ENCODE assay signal across 10 cellular contexts in genomic region chr9:127963359-127964064, GRCh38. TPM values are rescaled to one million over a fixed set of nuclear protein-coding genes. Genes with fewer than 3 reads are reported as not detected.
A peak's percentile ranks its signal among the peaks of the same experiment; 100 is the strongest.
DNase-seq lines count a peak whose midpoint lies in the region; ATAC-seq, FAIRE-seq and TF ChIP-seq lines count a peak whose summit lies in the region.
"Had no signal": no experiment of that assay in that cellular context is flagged by ENCODE, and none has a peak within 500 bp of the region (broad histone marks: within the 10 kb centered on the region; RNA-seq: fewer than 3 reads in every experiment).

No MANE protein-coding gene starts in this region.

- no peak overlapping the region for H3K4me3 ChIP-seq in K562
- H3K4me3 ChIP-seq in aorta (ENCODE audit: low read length in 2 of 2) = no peak overlapping the region

- no peak overlapping the region for H2AFZ ChIP-seq in K562 (ENCODE audit: low read depth, low read length)

- H3K4me1 Mint-ChIP-seq in nephron = peaks cover 72% of the 10 kb centered on the region
- peaks cover 8 to 12% of the 10 kb centered on the region in 2 donors for H3K4me1 Mint-ChIP-seq in natural killer cell treated with Interleukin-12 subunit alpha and Interleukin-12 subunit beta and Interleukin-15 and Interleukin-18, amount 100 ng/mL, for 72 hours (ENCODE audit: low read depth in 2 of 2)

- DNase-seq in stimulated activated CD4-positive, alpha-beta T cell treated with anti-CD3 and anti-CD28 coated beads, Interleukin-4, amount 100 ng/mL, for 1 hour = peak; percentile 40
- DNase-seq in stimulated activated CD4-positive, alpha-beta T cell treated with anti-CD3 and anti-CD28 coated beads, Interleukin-1b, Interleukin-23, amount 100 ng/mL, for 48 hours = no peak
- DNase-seq in K562 (ENCODE audit: extremely low read depth in 1 of 4, low spot score in 3 of 4) (no peak), aorta (no peak), NCI-H1105 treated with DMSO at 0.1 percent for 48 hours (lab: John Stamatoyannopoulos, UW) (no peak)
- no peak for DNase-seq in natural killer cell treated with Interleukin-12 subunit alpha and Interleukin-12 subunit beta and Interleukin-15 and Interleukin-18, amount 100 ng/mL, for 72 hours (ENCODE audit: low spot score)
- DNase-seq: activated CD4-positive, alpha-beta T cell treated with anti-CD3 and anti-CD28 coated beads for 48 hours; DMS 273 treated with DMSO at 0.1 percent for 48 hours had no signal

- peaks cover 4% of the 10 kb centered on the region; the same call in 1 of the 2 replicates for H4K20me1 ChIP-seq in K562 (replicated peaks; ENCODE audit: control insufficient read depth, insufficient read depth, low read length)

- H3K4me1 ChIP-seq in K562 (replicated peaks in 1 of 2; ENCODE audit: control insufficient read depth in 2 of 2, insufficient read depth in 2 of 2, low read length in 2 of 2) (peaks cover 42 to 70% of the 10 kb centered on the region in 2 experiments), aorta (ENCODE audit: control insufficient read depth in 1 of 2, insufficient read depth in 2 of 2, low read length in 2 of 2) (peaks cover 0 to 4% of the 10 kb centered on the region in 2 donors)

- H3K27ac ChIP-seq in K562 (ENCODE audit: extremely low read depth, low read depth, low read length) (no peak overlapping the region), aorta (ENCODE audit: low read depth in 1 of 2, low read length in 2 of 2) (peak overlapping the region in 1 of 2 donors; percentile 53)

- no peaks in the 10 kb centered on the region for H3K27me3 Mint-ChIP-seq in nephron (ENCODE audit: low read depth)
- H3K27me3 Mint-ChIP-seq in natural killer cell treated with Interleukin-12 subunit alpha and Interleukin-12 subunit beta and Interleukin-15 and Interleukin-18, amount 100 ng/mL, for 72 hours = no peaks in the 10 kb centered on the region

- no peak overlapping the region for H3K4me2 ChIP-seq in K562 (ENCODE audit: insufficient read depth, low read length)

- peak overlapping the region in 1 of 3 experiments; percentile 25 for H3K4me3 Mint-ChIP-seq in nephron
- no peak overlapping the region for H3K4me3 Mint-ChIP-seq in natural killer cell treated with Interleukin-12 subunit alpha and Interleukin-12 subunit beta and Interleukin-15 and Interleukin-18, amount 100 ng/mL, for 72 hours

- no peak for TF ChIP-seq CTCF in K562 (IDR thresholded peaks at IDR 0.05 in 2 of 3, conservative IDR thresholded peaks at IDR 0.05 in 1 of 3; ENCODE audit: insufficient read depth in 2 of 3, low read depth in 1 of 3, low read length in 3 of 3)
- no peak for TF ChIP-seq CTCF in nephron (IDR thresholded peaks at IDR 0.05; ENCODE audit: unreplicated experiment in 3 of 3)

- H3K27me3 ChIP-seq in K562 (ENCODE audit: control insufficient read depth in 2 of 2, insufficient read depth in 2 of 2, low read length in 2 of 2) (no peaks in the 10 kb centered on the region), aorta (ENCODE audit: control insufficient read depth in 1 of 2, insufficient read depth in 2 of 2, low read length in 1 of 2) (no peaks in the 10 kb centered on the region)

- CTCF ChIA-PET in K562 (lab: Yijun Ruan, JAX; ENCODE audit: low intra/inter-chr PET ratio) = no interaction called here

- no peak for TF ChIP-seq EP300 in K562 (IDR thresholded peaks at IDR 0.05; ENCODE audit: low read length)

- H3K9ac ChIP-seq in K562 (ENCODE audit: insufficient read depth in 1 of 2, low read depth in 2 of 2, low read length in 2 of 2) = peak overlapping the region in 1 of 2 experiments; percentile 48; a peak in 2 of 4 replicates

- WGBS in K562 (ENCODE audit: insufficient coverage, low coverage, missing lambda C conversion rate) = 72% methylated on average over 11 of the region's 19 CpGs
- 35 to 47% methylated on average over 19 of the region's 19 CpGs for WGBS in aorta, 2 donors

- no TSS peak for BruUV-seq in K562 (replicated peaks; lab: Mats Ljungman, UMichigan)

- intact Hi-C loops in K562 (cut with micrococcal nuclease) (no loop called here), aorta (cut with DNase I) (loop anchor here in 1 of 2 donors (2.0 kb wide), 1 partner anchor 17 kb away; the partner anchor contains the start of gene EEIG1)

- peak overlapping the region; percentile 61 to 94 (median 91) for H3K27ac Mint-ChIP-seq in nephron
- no peak overlapping the region for H3K27ac Mint-ChIP-seq in natural killer cell treated with Interleukin-12 subunit alpha and Interleukin-12 subunit beta and Interleukin-15 and Interleukin-18, amount 100 ng/mL, for 72 hours

- H3K9me3 ChIP-seq in K562 (replicated peaks; ENCODE audit: control insufficient read depth, insufficient read depth, low read depth, low read length) (no peaks in the 10 kb centered on the region), aorta (ENCODE audit: control insufficient read depth, low read length) (no peaks in the 10 kb centered on the region)

- H3K36me3 Mint-ChIP-seq in nephron (ENCODE audit: low read depth) = peaks cover 7% of the 10 kb centered on the region
- no peaks in the 10 kb centered on the region for H3K36me3 Mint-ChIP-seq in natural killer cell treated with Interleukin-12 subunit alpha and Interleukin-12 subunit beta and Interleukin-15 and Interleukin-18, amount 100 ng/mL, for 72 hours

- ATAC-seq in K562 = no peak
- ATAC-seq in aorta (ENCODE audit: low FRiP score) = peak; percentile 8
- no peak for ATAC-seq in natural killer cell treated with Interleukin-12 subunit alpha and Interleukin-12 subunit beta and Interleukin-15 and Interleukin-18, amount 100 ng/mL, for 72 hours
- no peak for ATAC-seq in HG02840 (IDR thresholded peaks at IDR 0.05; ENCODE audit: low FRiP score, unreplicated experiment)

- no peaks in the 10 kb centered on the region for H3K9me1 ChIP-seq in K562 (ENCODE audit: control insufficient read depth, insufficient read depth, low read length)

- no peak for TF ChIP-seq POLR2A in K562 (conservative IDR thresholded peaks at IDR 0.05)

- peaks cover 70% of the 10 kb centered on the region for H3K79me2 ChIP-seq in K562 (ENCODE audit: control insufficient read depth, insufficient read depth, low read length)

- no peak for TF ChIP-seq RAD21 in K562 (CRISPR knock-in tag; conservative IDR thresholded peaks at IDR 0.05 in 1 of 2, IDR thresholded peaks at IDR 0.05 in 1 of 2)

- FAIRE-seq in K562 (lab: Jason Lieb, UNC) = no peak

- POLR2A ChIA-PET in K562 (lab: Yijun Ruan, JAX) = interaction anchor here (0.6 to 3.6 kb wide), 4 partner anchors 9 to 138 kb away, joined by 3 to 18 read pairs (median 3); no protein-coding TSS in a partner anchor

- H3K36me3 ChIP-seq in K562 (ENCODE audit: control insufficient read depth, insufficient read depth, low read length) = no peaks in the 10 kb centered on the region
- no peaks in the 10 kb centered on the region for H3K36me3 ChIP-seq in aorta (ENCODE audit: control insufficient read depth in 1 of 2, insufficient read depth in 2 of 2, low read length in 1 of 2)

- H3K9me3 Mint-ChIP-seq in nephron = no peaks in the 10 kb centered on the region
- H3K9me3 Mint-ChIP-seq in natural killer cell treated with Interleukin-12 subunit alpha and Interleukin-12 subunit beta and Interleukin-15 and Interleukin-18, amount 100 ng/mL, for 72 hours = no peaks in the 10 kb centered on the region

- in situ Hi-C loops in K562 (cut with MboI) = loop anchor here (10.0 kb wide), 1 partner anchor 71 kb away; no protein-coding TSS in a partner anchor

RNA-seq across cellular contexts. Expression of gene EEIG1, which starts 17.3 kb away (rescaled TPM):
- 18.1 and 34.4 TPM in 2 replicates for total RNA-seq in K562 (2011; cell fraction: chromatin; rRNA removed; ENCODE audit: low replicate concordance)
- 13.4 and 13.5 TPM in 2 replicates for total RNA-seq in K562 (2011; cell fraction: nucleolus; rRNA removed)
- total RNA-seq in K562 (2011; cell fraction: nucleoplasm; rRNA removed) = 17.2 and 24.7 TPM in 2 replicates
- total RNA-seq in K562 (2014; rRNA removed) = 2.1 and 4.5 TPM in 2 replicates
- 1.6 and 2.3 TPM in 2 replicates for total RNA-seq in K562 (2014; rRNA removed; fragmentation: Illumina TruSeq; extraction: Trizol)
- 2.8 and 4.1 TPM in 2 replicates for total RNA-seq in K562 (2015; rRNA removed; fragmentation: Illumina TruSeq; extraction: Trizol)
- total RNA-seq in K562 (2021) = 11.2 and 16.7 TPM in 2 replicates
- 4.4 and 7.7 TPM in 2 replicates for polyA plus RNA-seq in K562 (2011; rRNA removed)
- 8.2 and 9.0 TPM in 2 replicates for polyA plus RNA-seq in K562 (2011; cell fraction: cytosol; rRNA removed)
- 16.1 and 16.7 TPM in 2 replicates for polyA plus RNA-seq in K562 (2011; cell fraction: nucleus; rRNA removed)
- polyA plus RNA-seq in K562 (2012) = 13.8 and 19.2 TPM in 2 replicates
- polyA plus RNA-seq in K562 (2014; fragmentation: Illumina TruSeq; extraction: Trizol) = 5.6 and 9.1 TPM in 2 replicates
- under 1 TPM; 0.17 to 0.25 TPM for polyA plus RNA-seq in K562 (2014; fragmentation: Nextera tagmentation; extraction: Ambion mirVana)
- 3.6 and 6.6 TPM in 2 replicates for polyA plus RNA-seq in K562 (2014; rRNA removed)
- polyA minus RNA-seq in K562 (2011; rRNA and poly(A)+ RNA removed) = 2.1 and 2.7 TPM in 2 replicates
- polyA minus RNA-seq in K562 (2011; cell fraction: cytosol; rRNA and poly(A)+ RNA removed) = 3.5 and 5.9 TPM in 2 replicates
- polyA minus RNA-seq in K562 (2011; cell fraction: nucleus; rRNA and poly(A)+ RNA removed) = 4.8 and 8.4 TPM in 2 replicates
- total RNA-seq in aorta = 10 to 100 TPM; 41.4 to 63.1 TPM
- polyA plus RNA-seq in aorta = 10 to 100 TPM in 1 of 2 donors, 1 to 10 TPM in 1; 7.9 to 22.0 TPM
- 10 to 100 TPM in 1 of 2 donors, 1 to 10 TPM in 1; 8.2 to 16.4 TPM for total RNA-seq in natural killer cell treated with Interleukin-12 subunit alpha and Interleukin-12 subunit beta and Interleukin-15 and Interleukin-18, amount 100 ng/mL, for 72 hours

RNA-seq across cellular contexts. Expression of gene DPM2, which starts 25.9 kb away (rescaled TPM):
- total RNA-seq in K562 (2011; cell fraction: chromatin; rRNA removed; ENCODE audit: low replicate concordance) = 99.6 and 215 TPM in 2 replicates
- total RNA-seq in K562 (2011; cell fraction: nucleolus; rRNA removed) = 168 and 199 TPM in 2 replicates
- total RNA-seq in K562 (2011; cell fraction: nucleoplasm; rRNA removed) = 195 and 215 TPM in 2 replicates
- total RNA-seq in K562 (2014; rRNA removed) (56.6 and 88.7 TPM in 2 replicates), K562 (2014; rRNA removed; fragmentation: Illumina TruSeq; extraction: Trizol) (48.1 and 53.8 TPM in 2 replicates), K562 (2015; rRNA removed; fragmentation: Illumina TruSeq; extraction: Trizol) (71.1 and 73.4 TPM in 2 replicates), K562 (2021) (95.3 and 102 TPM in 2 replicates), aorta (10 to 100 TPM; 20.0 to 26.3 TPM)
- polyA plus RNA-seq in K562 (2011; rRNA removed) (93.8 and 101 TPM in 2 replicates), K562 (2014; fragmentation: Illumina TruSeq; extraction: Trizol) (126 and 142 TPM in 2 replicates), K562 (2014; fragmentation: Nextera tagmentation; extraction: Ambion mirVana) (10 to 100 TPM; 43.5 to 69.3 TPM), K562 (2014; rRNA removed) (104 and 107 TPM in 2 replicates), aorta (10 to 100 TPM; 18.2 to 22.7 TPM)
- polyA plus RNA-seq in K562 (2011; cell fraction: cytosol; rRNA removed) = 131 and 200 TPM in 2 replicates
- 142 and 205 TPM in 2 replicates for polyA plus RNA-seq in K562 (2011; cell fraction: nucleus; rRNA removed)
- polyA plus RNA-seq in K562 (2012) = 83.9 and 86.2 TPM in 2 replicates
- polyA minus RNA-seq in K562 (2011; rRNA and poly(A)+ RNA removed) = 54.4 and 75.4 TPM in 2 replicates
- polyA minus RNA-seq in K562 (2011; cell fraction: cytosol; rRNA and poly(A)+ RNA removed) = 56.3 and 59.9 TPM in 2 replicates
- 64.1 and 85.1 TPM in 2 replicates for polyA minus RNA-seq in K562 (2011; cell fraction: nucleus; rRNA and poly(A)+ RNA removed)
- 10 to 100 TPM; 47.9 to 74.4 TPM for total RNA-seq in natural killer cell treated with Interleukin-12 subunit alpha and Interleukin-12 subunit beta and Interleukin-15 and Interleukin-18, amount 100 ng/mL, for 72 hours

RNA-seq across cellular contexts. Expression of gene PIP5KL1, which starts 32.9 kb away (rescaled TPM):
- 4.2 and 9.4 TPM in 2 replicates for total RNA-seq in K562 (2011; cell fraction: chromatin; rRNA removed; ENCODE audit: low replicate concordance)
- 7.7 and 10.1 TPM in 2 replicates for total RNA-seq in K562 (2011; cell fraction: nucleolus; rRNA removed)
- total RNA-seq in K562 (2011; cell fraction: nucleoplasm; rRNA removed) = 4.3 and 4.5 TPM in 2 replicates
- total RNA-seq in K562 (2014; rRNA removed) (2.5 and 3.1 TPM in 2 replicates), K562 (2014; rRNA removed; fragmentation: Illumina TruSeq; extraction: Trizol) (0.80 and 1.2 TPM in 2 replicates), K562 (2015; rRNA removed; fragmentation: Illumina TruSeq; extraction: Trizol) (0.58 and 1.3 TPM in 2 replicates), K562 (2021) (3.0 and 3.7 TPM in 2 replicates), aorta (1 to 10 TPM; 3.0 TPM)
- polyA plus RNA-seq in K562 (2011; rRNA removed) (1.2 and 1.6 TPM in 2 replicates), K562 (2014; fragmentation: Illumina TruSeq; extraction: Trizol) (0.82 and 1.2 TPM in 2 replicates), K562 (2014; fragmentation: Nextera tagmentation; extraction: Ambion mirVana) (under 1 TPM; 0.18 to 0.41 TPM), K562 (2014; rRNA removed) (4.3 and 4.8 TPM in 2 replicates), aorta (1 to 10 TPM; 1.4 to 4.5 TPM)
- polyA plus RNA-seq in K562 (2011; cell fraction: cytosol; rRNA removed) = 1.8 and 2.2 TPM in 2 replicates
- 12.7 and 14.3 TPM in 2 replicates for polyA plus RNA-seq in K562 (2011; cell fraction: nucleus; rRNA removed)
- polyA plus RNA-seq in K562 (2012) = 1.7 and 5.0 TPM in 2 replicates
- 0.75 TPM in 1 of 2 replicates, not detected in the other for polyA minus RNA-seq in K562 (2011; rRNA and poly(A)+ RNA removed)
- 3.0 TPM in 1 of 2 replicates, not detected in the other for polyA minus RNA-seq in K562 (2011; cell fraction: cytosol; rRNA and poly(A)+ RNA removed)
- polyA minus RNA-seq in K562 (2011; cell fraction: nucleus; rRNA and poly(A)+ RNA removed) = 2.6 TPM in 2 replicates
- total RNA-seq in natural killer cell treated with Interleukin-12 subunit alpha and Interleukin-12 subunit beta and Interleukin-15 and Interleukin-18, amount 100 ng/mL, for 72 hours = 1 to 10 TPM; 2.7 to 3.7 TPM

RNA-seq across cellular contexts. Expression of gene ST6GALNAC4, which starts 46.7 kb away (rescaled TPM):
- 24.9 and 89.8 TPM in 2 replicates for total RNA-seq in K562 (2011; cell fraction: chromatin; rRNA removed; ENCODE audit: low replicate concordance)
- total RNA-seq in K562 (2011; cell fraction: nucleolus; rRNA removed) = 90.4 and 100 TPM in 2 replicates
- total RNA-seq in K562 (2011; cell fraction: nucleoplasm; rRNA removed) = 52.6 and 55.0 TPM in 2 replicates
- total RNA-seq in K562 (2014; rRNA removed) (25.5 and 47.2 TPM in 2 replicates), K562 (2014; rRNA removed; fragmentation: Illumina TruSeq; extraction: Trizol) (2.8 and 6.6 TPM in 2 replicates), K562 (2015; rRNA removed; fragmentation: Illumina TruSeq; extraction: Trizol) (17.2 and 19.0 TPM in 2 replicates), K562 (2021) (43.1 and 47.1 TPM in 2 replicates), aorta (10 to 100 TPM; 34.9 to 46.5 TPM)
- polyA plus RNA-seq in K562 (2011; rRNA removed) (14.0 and 19.4 TPM in 2 replicates), K562 (2014; fragmentation: Illumina TruSeq; extraction: Trizol) (15.4 and 34.0 TPM in 2 replicates), K562 (2014; fragmentation: Nextera tagmentation; extraction: Ambion mirVana) (1 to 10 TPM; 2.6 to 3.4 TPM), K562 (2014; rRNA removed) (26.0 and 42.6 TPM in 2 replicates), aorta (10 to 100 TPM; 17.7 to 25.5 TPM)
- 30.0 and 73.0 TPM in 2 replicates for polyA plus RNA-seq in K562 (2011; cell fraction: cytosol; rRNA removed)
- polyA plus RNA-seq in K562 (2011; cell fraction: nucleus; rRNA removed) = 34.4 and 63.8 TPM in 2 replicates
- 26.5 and 52.2 TPM in 2 replicates for polyA plus RNA-seq in K562 (2012)
- polyA minus RNA-seq in K562 (2011; rRNA and poly(A)+ RNA removed) = 7.5 and 10.6 TPM in 2 replicates
- polyA minus RNA-seq in K562 (2011; cell fraction: cytosol; rRNA and poly(A)+ RNA removed) = 30.9 and 50.2 TPM in 2 replicates
- 24.7 and 25.8 TPM in 2 replicates for polyA minus RNA-seq in K562 (2011; cell fraction: nucleus; rRNA and poly(A)+ RNA removed)
- total RNA-seq in natural killer cell treated with Interleukin-12 subunit alpha and Interleukin-12 subunit beta and Interleukin-15 and Interleukin-18, amount 100 ng/mL, for 72 hours = 10 to 100 TPM; 17.5 to 44.5 TPM

Comparison
In these comparisons a context has a peak if more than half of its experiments do, and no peak if none do; other contexts are left out.
1. H3K27ac Mint-ChIP-seq: peak in nephron (3 of 3); none in natural killer cell treated with Interleukin-12 subunit alpha and Interleukin-12 subunit beta and Interleukin-15 and Interleukin-18, amount 100 ng/mL, for 72 hours (0 of 2).